ENCODE assay signal across 8 cellular contexts in genomic region chr6:170305772-170306323, GRCh38. TPM values are rescaled to one million over a fixed set of nuclear protein-coding genes. Genes with fewer than 3 reads are reported as not detected.
A peak's percentile ranks its signal among the peaks of the same experiment; 100 is the strongest.
DNase-seq lines count a peak whose midpoint lies in the region; ATAC-seq and TF ChIP-seq lines count a peak whose summit lies in the region.

No MANE protein-coding gene starts in this region.

- DNase-seq in AG10803 (ENCODE audit: low read depth) (no peak), left lobe of liver (ENCODE audit: low spot score) (no peak), type B pancreatic cell (ENCODE audit: extremely low spot score, unreplicated experiment) (no peak), NCI-H1417 (lab: John Stamatoyannopoulos, UW) (no peak)
- no peak for DNase-seq in activated T-helper 2 cell treated with anti-CD3 and anti-CD28 coated beads, Interferon-gamma antibody, Interleukin-2, Interleukin-4, amounts not matched to agents 10 μg/mL and 5 μg/mL and 100 μg/mL, durations not matched to agents 14 hours and 24 hours and 36 hours (ENCODE audit: low spot score)
- DNase-seq in stimulated activated CD4-positive, alpha-beta T cell treated with anti-CD3 and anti-CD28 coated beads, Interleukin-4, amount 100 ng/mL, for 4 hours, result no peak

- TF ChIP-seq CTCF in AG10803 (conservative IDR thresholded peaks at IDR 0.05; ENCODE audit: low read length) (no peak), type B pancreatic cell (conservative IDR thresholded peaks at IDR 0.05) (no peak)

- H3K27me3 Mint-ChIP-seq in activated T-helper 2 cell treated with anti-CD3 and anti-CD28 coated beads, Interferon-gamma antibody, Interleukin-2, Interleukin-4, amounts not matched to agents 10 μg/mL and 5 μg/mL and 100 μg/mL, durations not matched to agents 14 hours and 24 hours and 36 hours (ENCODE audit: low read depth), result peaks cover 27% of the 10 kb centered on the region
- peaks cover 10% of the 10 kb centered on the region for H3K27me3 Mint-ChIP-seq in type B pancreatic cell

- peak overlapping the region; percentile 83 for H3K4me3 ChIP-seq in AG10803 (ENCODE audit: low read length)

- H3K4me1 Mint-ChIP-seq in activated T-helper 2 cell treated with anti-CD3 and anti-CD28 coated beads, Interferon-gamma antibody, Interleukin-2, Interleukin-4, amounts not matched to agents 10 μg/mL and 5 μg/mL and 100 μg/mL, durations not matched to agents 14 hours and 24 hours and 36 hours (ENCODE audit: low read depth), result peaks cover 23% of the 10 kb centered on the region
- H3K4me1 Mint-ChIP-seq in type B pancreatic cell (ENCODE audit: unreplicated experiment), result peaks cover 25% of the 10 kb centered on the region

- H3K4me3 Mint-ChIP-seq in activated T-helper 2 cell treated with anti-CD3 and anti-CD28 coated beads, Interferon-gamma antibody, Interleukin-2, Interleukin-4, amounts not matched to agents 10 μg/mL and 5 μg/mL and 100 μg/mL, durations not matched to agents 14 hours and 24 hours and 36 hours (ENCODE audit: low read depth), result peak overlapping the region; percentile 61
- H3K4me3 Mint-ChIP-seq in type B pancreatic cell, result peak overlapping the region; percentile 94

- peaks cover 7% of the 10 kb centered on the region for H3K9me3 Mint-ChIP-seq in activated T-helper 2 cell treated with anti-CD3 and anti-CD28 coated beads, Interferon-gamma antibody, Interleukin-2, Interleukin-4, amounts not matched to agents 10 μg/mL and 5 μg/mL and 100 μg/mL, durations not matched to agents 14 hours and 24 hours and 36 hours
- H3K9me3 Mint-ChIP-seq in type B pancreatic cell, result peaks cover 7% of the 10 kb centered on the region

- H3K27ac Mint-ChIP-seq in activated T-helper 2 cell treated with anti-CD3 and anti-CD28 coated beads, Interferon-gamma antibody, Interleukin-2, Interleukin-4, amounts not matched to agents 10 μg/mL and 5 μg/mL and 100 μg/mL, durations not matched to agents 14 hours and 24 hours and 36 hours, result no peak overlapping the region
- peak overlapping the region; percentile 70 for H3K27ac Mint-ChIP-seq in type B pancreatic cell

- ATAC-seq in HG02852 (IDR thresholded peaks at IDR 0.05; ENCODE audit: unreplicated experiment), result peak; percentile 10
- ATAC-seq in left lobe of liver, result peak; percentile 28
- ATAC-seq in HG02642 (IDR thresholded peaks at IDR 0.05; ENCODE audit: poor library complexity, unreplicated experiment), result no peak

- intact Hi-C loops in activated T-helper 2 cell treated with anti-CD3 and anti-CD28 coated beads, Interferon-gamma antibody, Interleukin-2, Interleukin-4, amounts not matched to agents 10 μg/mL and 5 μg/mL and 100 μg/mL, durations not matched to agents 14 hours and 24 hours and 36 hours (cut with micrococcal nuclease), result loop anchor here (2.0 to 5.0 kb wide), 5 partner anchors 211 to 603 kb away; partner anchors contain the start of genes C6orf120, DYNLT2, ERMARD and PDCD2

- peaks cover 19% of the 10 kb centered on the region for H3K36me3 Mint-ChIP-seq in activated T-helper 2 cell treated with anti-CD3 and anti-CD28 coated beads, Interferon-gamma antibody, Interleukin-2, Interleukin-4, amounts not matched to agents 10 μg/mL and 5 μg/mL and 100 μg/mL, durations not matched to agents 14 hours and 24 hours and 36 hours (ENCODE audit: low read depth)
- H3K36me3 Mint-ChIP-seq in type B pancreatic cell, result peaks cover 6% of the 10 kb centered on the region

RNA-seq across cellular contexts. Expression of gene FAM120B, which starts 0.7 kb away (rescaled TPM):
- total RNA-seq in activated T-helper 2 cell treated with anti-CD3 and anti-CD28 coated beads, Interferon-gamma antibody, Interleukin-2, Interleukin-4, amounts not matched to agents 10 μg/mL and 5 μg/mL and 100 μg/mL, durations not matched to agents 14 hours and 24 hours and 36 hours, result 19.6 and 21.8 TPM in 2 replicates
- total RNA-seq in left lobe of liver, result 11.6 TPM
- total RNA-seq in type B pancreatic cell (ENCODE audit: low replicate concordance), result 37.7 and 40.5 TPM in 2 replicates

RNA-seq across cellular contexts. Expression of gene DLL1, which starts 15.0 kb away (rescaled TPM):
- total RNA-seq in activated T-helper 2 cell treated with anti-CD3 and anti-CD28 coated beads, Interferon-gamma antibody, Interleukin-2, Interleukin-4, amounts not matched to agents 10 μg/mL and 5 μg/mL and 100 μg/mL, durations not matched to agents 14 hours and 24 hours and 36 hours, result not detected in 2 replicates
- total RNA-seq in left lobe of liver, result 4.9 TPM
- total RNA-seq in type B pancreatic cell (ENCODE audit: low replicate concordance), result 4.2 and 11.7 TPM in 2 replicates
